Comparison of ENCODE assay signal across 23 cellular contexts in genomic region chr5:131776451-131776850, GRCh38.
"Had no signal": no experiment of that assay in that cellular context is flagged by ENCODE, and none has a peak within 500 bp of the region (broad histone marks: within the 10 kb centered on the region; RNA-seq: fewer than 3 reads in every experiment).

No MANE protein-coding gene starts in this region.

- H3K27me3 Mint-ChIP-seq: activated B cell treated with CpG ODN at 0.5 μM for 24 hours; activated CD4-positive, alpha-beta memory T cell treated with anti-CD3 and anti-CD28 coated beads, Interleukin-2, amount 10 ng/mL, durations not matched to agents 7 days and 5 days; activated naive CD8-positive, alpha-beta T cell treated with anti-CD3 and anti-CD28 coated beads, Interleukin-2, amount 50 U/mL, for 24 hours; effector memory CD8-positive, alpha-beta T cell; naive thymus-derived CD8-positive, alpha-beta T cell had no signal

- H3K27ac Mint-ChIP-seq: activated B cell treated with CpG ODN at 0.5 μM for 24 hours; activated CD4-positive, alpha-beta memory T cell treated with anti-CD3 and anti-CD28 coated beads, Interleukin-2, amount 10 ng/mL, durations not matched to agents 7 days and 5 days; activated naive CD8-positive, alpha-beta T cell treated with anti-CD3 and anti-CD28 coated beads, Interleukin-2, amount 50 U/mL, for 24 hours; activated T-cell treated with anti-CD3 and anti-CD28 coated beads, Interleukin-2, amount 50 U/mL, for 72 hours; effector memory CD8-positive, alpha-beta T cell; mesothelial cell of epicardium; neural progenitor cell had no signal

- H3K27me3 ChIP-seq: neural progenitor cell, right atrium auricular region, tibial artery had no signal

- H3K4me3 ChIP-seq: left ventricle myocardium inferior, neural progenitor cell, prostate gland, right atrium auricular region, tibial artery had no signal

- ATAC-seq: activated naive CD8-positive, alpha-beta T cell treated with anti-CD3 and anti-CD28 coated beads, Interleukin-2, amount 50 U/mL, for 24 hours; activated T-cell treated with anti-CD3 and anti-CD28 coated beads, Interleukin-2, amount 50 U/mL, for 72 hours; effector memory CD8-positive, alpha-beta T cell; esophagus mucosa; naive thymus-derived CD8-positive, alpha-beta T cell; stimulated activated naive CD8-positive, alpha-beta T cell treated with anti-CD3 and anti-CD28 coated beads, Interleukin-15, Interleukin-2, amounts not matched to agents 100 U/mL and 50 U/mL, for 24 hours had no signal

- H3K9me3 ChIP-seq: left ventricle myocardium inferior, prostate gland, right atrium auricular region, tibial artery had no signal

- H3K4me1 Mint-ChIP-seq: neural progenitor cell had no signal

- H3K27ac ChIP-seq: left ventricle myocardium inferior, neural progenitor cell, right atrium auricular region, tibial artery had no signal

- H3K9me3 Mint-ChIP-seq: activated B cell treated with CpG ODN at 0.5 μM for 24 hours; activated naive CD8-positive, alpha-beta T cell treated with anti-CD3 and anti-CD28 coated beads, Interleukin-2, amount 50 U/mL, for 24 hours; effector memory CD8-positive, alpha-beta T cell had no signal

- H3K4me1 ChIP-seq: neural progenitor cell had no signal

- H3K36me3 ChIP-seq: left ventricle myocardium inferior, neural progenitor cell, prostate gland, right atrium auricular region, tibial artery had no signal

- H3K4me3 Mint-ChIP-seq: activated B cell treated with CpG ODN at 0.5 μM for 24 hours; activated CD4-positive, alpha-beta memory T cell treated with anti-CD3 and anti-CD28 coated beads, Interleukin-2, amount 10 ng/mL, durations not matched to agents 7 days and 5 days; activated naive CD8-positive, alpha-beta T cell treated with anti-CD3 and anti-CD28 coated beads, Interleukin-2, amount 50 U/mL, for 24 hours; activated T-cell treated with anti-CD3 and anti-CD28 coated beads, Interleukin-2, amount 50 U/mL, for 72 hours; effector memory CD8-positive, alpha-beta T cell; mesothelial cell of epicardium; naive thymus-derived CD8-positive, alpha-beta T cell; neural progenitor cell had no signal

- DNase-seq: activated B cell treated with CpG ODN at 0.5 μM for 24 hours; activated CD4-positive, alpha-beta memory T cell treated with anti-CD3 and anti-CD28 coated beads, Interleukin-2, amount 10 ng/mL, durations not matched to agents 7 days and 5 days; activated CD4-positive, alpha-beta T cell treated with anti-CD3 and anti-CD28 coated beads for 4 hours; activated effector memory CD4-positive, alpha-beta T cell treated with Interleukin-2 at 50 U/mL for 16 hours; activated naive CD4-positive, alpha-beta T cell treated with anti-CD3 and anti-CD28 coated beads, Interleukin-2, amount 50 U/mL, for 16 hours; activated naive CD8-positive, alpha-beta T cell treated with anti-CD3 and anti-CD28 coated beads, Interleukin-2, amount 50 U/mL, for 24 hours; activated T-cell treated with anti-CD3 and anti-CD28 coated beads, Interleukin-2, amount 50 U/mL, for 72 hours; anterior cingulate cortex; dermis blood vessel endothelial cell; effector memory CD8-positive, alpha-beta T cell; foreskin melanocyte; hippocampal formation; left ventricle myocardium inferior; naive thymus-derived CD8-positive, alpha-beta T cell; stimulated activated CD4-positive, alpha-beta T cell treated with anti-CD3 and anti-CD28 coated beads, Interleukin-4, amount 100 ng/mL, for 4 hours; stimulated activated naive CD8-positive, alpha-beta T cell treated with anti-CD3 and anti-CD28 coated beads, Interleukin-15, Interleukin-2, amounts not matched to agents 100 U/mL and 50 U/mL, for 24 hours; T-helper 9 cell; tibial artery had no signal
